Comparison of ENCODE assay signal across 19 cellular contexts in genomic region chr5:77326986-77327734, GRCh38.
"Had no signal": no experiment of that assay in that cellular context is flagged by ENCODE, and none has a peak within 500 bp of the region (broad histone marks: within the 10 kb centered on the region; RNA-seq: fewer than 3 reads in every experiment).

No MANE protein-coding gene starts in this region.

- H3K36me3 Mint-ChIP-seq: immature natural killer cell, memory B cell had no signal

- H3K9me3 ChIP-seq: colonic mucosa, left ventricle myocardium inferior, lower lobe of right lung, neutrophil, testis, upper lobe of left lung, uterus had no signal

- H3K27ac Mint-ChIP-seq: immature natural killer cell; memory B cell; stimulated activated naive CD8-positive, alpha-beta T cell treated with anti-CD3 and anti-CD28 coated beads, Interleukin-15, Interleukin-2, amounts not matched to agents 100 ng/mL and 50 ng/mL, for 24 hours had no signal

- H3K4me1 ChIP-seq: colonic mucosa, foreskin keratinocyte, left ventricle myocardium inferior, lower lobe of right lung, upper lobe of left lung, uterus had no signal

- H3K27ac ChIP-seq: colonic mucosa, foreskin keratinocyte, left ventricle myocardium inferior, lower lobe of right lung, neutrophil, skin epidermis, testis, upper lobe of left lung had no signal

- H3K27me3 ChIP-seq: colonic mucosa, neutrophil, testis, upper lobe of left lung, uterus had no signal

- H3K36me3 ChIP-seq: colonic mucosa, left ventricle myocardium inferior, lower lobe of right lung, neutrophil, upper lobe of left lung, uterus had no signal

- ATAC-seq: foreskin keratinocyte, lower lobe of right lung had no signal

- H3K4me3 ChIP-seq: colonic mucosa, left ventricle myocardium inferior, lower lobe of right lung, skin epidermis, testis, upper lobe of left lung, uterus had no signal

- H3K4me3 Mint-ChIP-seq: immature natural killer cell; memory B cell; nephron; stimulated activated naive CD8-positive, alpha-beta T cell treated with anti-CD3 and anti-CD28 coated beads, Interleukin-15, Interleukin-2, amounts not matched to agents 100 ng/mL and 50 ng/mL, for 24 hours had no signal

- H3K9me3 Mint-ChIP-seq: immature natural killer cell; memory B cell; nephron; stimulated activated naive CD8-positive, alpha-beta T cell treated with anti-CD3 and anti-CD28 coated beads, Interleukin-15, Interleukin-2, amounts not matched to agents 100 ng/mL and 50 ng/mL, for 24 hours had no signal

- DNase-seq: cerebellar nuclear complex; colonic mucosa; dermis blood vessel endothelial cell; erythroblast; foreskin keratinocyte; immature natural killer cell; left ventricle myocardium inferior; lower lobe of right lung; midbrain; posterior cingulate gyrus; stimulated activated CD4-positive, alpha-beta T cell treated with anti-CD3 and anti-CD28 coated beads, Interleukin-12 subunit alpha, Interleukin-12 subunit beta, amount 100 ng/mL, for 4 hours; testis; upper lobe of left lung; uterus had no signal

- H3K4me1 Mint-ChIP-seq: immature natural killer cell, memory B cell had no signal
